In genomic region chr20:62305149-62305764, GRCh38 we compare ENCODE assay signal across 8 cellular contexts. TPM values are rescaled to one million over a fixed set of nuclear protein-coding genes. Genes with fewer than 3 reads are reported as not detected.
DNase-seq lines count a peak whose midpoint lies in the region; ATAC-seq and TF ChIP-seq lines count a peak whose summit lies in the region.

No MANE protein-coding gene starts in this region.

- H3K9me3 Mint-ChIP-seq in activated naive CD8-positive, alpha-beta T cell treated with anti-CD3 and anti-CD28 coated beads, Interleukin-2, amount 10 ng/mL, durations not matched to agents 7 days and 5 days, result no peaks in the 10 kb centered on the region

- ATAC-seq in activated naive CD8-positive, alpha-beta T cell treated with anti-CD3 and anti-CD28 coated beads, Interleukin-2, amount 10 ng/mL, durations not matched to agents 7 days and 5 days (ENCODE audit: low read depth), result no peak

- H3K27me3 Mint-ChIP-seq in activated naive CD8-positive, alpha-beta T cell treated with anti-CD3 and anti-CD28 coated beads, Interleukin-2, amount 10 ng/mL, durations not matched to agents 7 days and 5 days, result no peaks in the 10 kb centered on the region

- POLR2A ChIA-PET in activated naive CD8-positive, alpha-beta T cell treated with anti-CD3 and anti-CD28 coated beads, Interleukin-2, amount 10 ng/mL, durations not matched to agents 7 days and 5 days (lab: Charles Lee), result interaction anchor here (0.9 kb wide), 1 partner anchor 75 kb away, joined by 3 read pairs; no protein-coding TSS in a partner anchor

- H3K4me1 ChIP-seq in BE2C (no peaks in the 10 kb centered on the region), HUES6 (ENCODE audit: control insufficient read depth, insufficient read depth, low read length) (peaks cover 12% of the 10 kb centered on the region)

- H3K27ac ChIP-seq in HUES6 (ENCODE audit: low read depth, low read length), result no peak overlapping the region

- no peaks in the 10 kb centered on the region for H3K27me3 ChIP-seq in BE2C
- H3K27me3 ChIP-seq in HUES6 (ENCODE audit: control insufficient read depth, insufficient read depth, low read length), result no peaks in the 10 kb centered on the region

- H3K4me3 ChIP-seq in BE2C (ENCODE audit: low read depth, low read length), result peak overlapping the region; percentile 93
- 0 out of 2 replicates have a peak overlapping the region, but pooled peaks have one; percentile 90 for H3K4me3 ChIP-seq in HUES6 (ENCODE audit: low read depth, low read length)

- peaks cover 12% of the 10 kb centered on the region for H3K4me1 Mint-ChIP-seq in activated naive CD8-positive, alpha-beta T cell treated with anti-CD3 and anti-CD28 coated beads, Interleukin-2, amount 10 ng/mL, durations not matched to agents 7 days and 5 days

- DNase-seq in BE2C (no peak), lung microvascular endothelial cell (ENCODE audit: low read depth in 2 of 2) (peak; percentile 42 to 80), T-helper 9 cell (no peak), DMS153 (lab: John Stamatoyannopoulos, UW) (no peak), NCI-H1436 treated with DMSO at 0.1 percent for 48 hours (lab: John Stamatoyannopoulos, UW) (no peak), NCI-H1092 treated with DMSO at 0.1 percent for 48 hours (lab: John Stamatoyannopoulos, UW) (no peak)
- no peak for DNase-seq in activated naive CD8-positive, alpha-beta T cell treated with anti-CD3 and anti-CD28 coated beads, Interleukin-2, amount 10 ng/mL, durations not matched to agents 7 days and 5 days

- H3K9me3 ChIP-seq in BE2C (no peaks in the 10 kb centered on the region), HUES6 (ENCODE audit: control insufficient read depth, insufficient read depth, low read depth, low read length) (no peaks in the 10 kb centered on the region)

- H3K36me3 ChIP-seq in BE2C, result peaks cover 58% of the 10 kb centered on the region
- H3K36me3 ChIP-seq in HUES6 (ENCODE audit: control insufficient read depth, insufficient read depth, low read length), result peaks cover 65% of the 10 kb centered on the region

- H3K9ac ChIP-seq in HUES6 (ENCODE audit: low read length), result peak overlapping the region; percentile 56

- peak overlapping the region; percentile 95 for H3K4me3 Mint-ChIP-seq in activated naive CD8-positive, alpha-beta T cell treated with anti-CD3 and anti-CD28 coated beads, Interleukin-2, amount 10 ng/mL, durations not matched to agents 7 days and 5 days

- H3K27ac Mint-ChIP-seq in activated naive CD8-positive, alpha-beta T cell treated with anti-CD3 and anti-CD28 coated beads, Interleukin-2, amount 10 ng/mL, durations not matched to agents 7 days and 5 days, result no peak overlapping the region

- peaks cover 11% of the 10 kb centered on the region for H3K36me3 Mint-ChIP-seq in activated naive CD8-positive, alpha-beta T cell treated with anti-CD3 and anti-CD28 coated beads, Interleukin-2, amount 10 ng/mL, durations not matched to agents 7 days and 5 days

- no peak for TF ChIP-seq CTCF in BE2C (IDR thresholded peaks at IDR 0.05; ENCODE audit: low read depth, low read length)

RNA-seq across cellular contexts. Expression of gene ADRM1, which starts 2.5 kb away (rescaled TPM):
- 467 TPM for polyA plus RNA-seq in BE2C (2012; ENCODE audit: insufficient read depth, insufficient read length, low read depth)
- total RNA-seq in activated naive CD8-positive, alpha-beta T cell treated with anti-CD3 and anti-CD28 coated beads, Interleukin-2, amount 10 ng/mL, durations not matched to agents 7 days and 5 days, result 10 to 100 TPM; 72.4 to 74.6 TPM
- total RNA-seq in lung microvascular endothelial cell, result 69.4 and 77.6 TPM in 2 replicates

Comparison
In these comparisons a context has a peak if more than half of its experiments do, and no peak if none do; other contexts are left out.
1. DNase-seq: peak in lung microvascular endothelial cell (2 of 2); none in BE2C (single experiment), activated naive CD8-positive, alpha-beta T cell treated with anti-CD3 and anti-CD28 coated beads, Interleukin-2, amount 10 ng/mL, durations not matched to agents 7 days and 5 days (single experiment), T-helper 9 cell (single experiment), DMS153 (single experiment), NCI-H1436 treated with DMSO at 0.1 percent for 48 hours (single experiment) and NCI-H1092 treated with DMSO at 0.1 percent for 48 hours (single experiment).